8 cellular contexts compared by ENCODE assay signal in genomic region chr22:20115691-20116375, GRCh38. TPM values are rescaled to one million over a fixed set of nuclear protein-coding genes. Genes with fewer than 3 reads are reported as not detected.
DNase-seq lines count a peak whose midpoint lies in the region; ATAC-seq and TF ChIP-seq lines count a peak whose summit lies in the region.

RANBP1 (plus strand) TSS chr22:20116104; CDS start chr22:20116185, 81 bp downstream.

- peak within 1 kb of the TSS in 7 of 8 donors; percentile 86 to 98 (median 92) for H3K27ac Mint-ChIP-seq in CD8-positive, alpha-beta memory T cell
- H3K27ac Mint-ChIP-seq in neural crest cell (ENCODE audit: unreplicated experiment), result peak within 1 kb of the TSS; percentile 92

- POLR2A ChIA-PET in CD8-positive, alpha-beta memory T cell (lab: Charles Lee), result no interaction called here

- no peaks in the 10 kb centered on the region for H3K9me3 Mint-ChIP-seq in CD8-positive, alpha-beta memory T cell
- H3K9me3 Mint-ChIP-seq in neural crest cell, result no peaks in the 10 kb centered on the region

- H3K9me3 ChIP-seq in CD8-positive, alpha-beta memory T cell (ENCODE audit: low read length), result no peaks in the 10 kb centered on the region

- H3K27me3 Mint-ChIP-seq in CD8-positive, alpha-beta memory T cell, result no peaks in the 10 kb centered on the region
- H3K27me3 Mint-ChIP-seq in neural crest cell (ENCODE audit: low read depth), result peaks cover 12% of the 10 kb centered on the region

- peak in 1 of 5 donors; percentile 47 for DNase-seq in CD8-positive, alpha-beta memory T cell
- no peak for DNase-seq in RPMI7951 (ENCODE audit: low read depth)
- DNase-seq in neural crest cell (ENCODE audit: low read depth, low spot score), result no peak
- no peak for DNase-seq in foreskin melanocyte

- peaks cover 0 to 66% (median 2%) of the 10 kb centered on the region in 3 donors for H3K36me3 Mint-ChIP-seq in CD8-positive, alpha-beta memory T cell
- H3K36me3 Mint-ChIP-seq in neural crest cell (ENCODE audit: low read depth), result peaks cover 24% of the 10 kb centered on the region

- peak within 1 kb of the TSS; percentile 85 to 96 (median 89) for H3K4me3 Mint-ChIP-seq in CD8-positive, alpha-beta memory T cell
- peak within 1 kb of the TSS; percentile 95 for H3K4me3 Mint-ChIP-seq in neural crest cell

- H3K36me3 ChIP-seq in CD8-positive, alpha-beta memory T cell (ENCODE audit: insufficient read depth, low read length), result peaks cover 53% of the 10 kb centered on the region

- ATAC-seq in esophagus mucosa (no peak), GM19328 (IDR thresholded peaks at IDR 0.05; ENCODE audit: unreplicated experiment) (no peak), GM21723 (IDR thresholded peaks at IDR 0.05; ENCODE audit: unreplicated experiment) (no peak), GM18867 (IDR thresholded peaks at IDR 0.05; ENCODE audit: unreplicated experiment) (no peak)

- peak within 1 kb of the TSS; percentile 95 for H3K27ac ChIP-seq in CD8-positive, alpha-beta memory T cell (ENCODE audit: low read depth, low read length)

- H3K4me1 ChIP-seq in CD8-positive, alpha-beta memory T cell (ENCODE audit: insufficient read depth, low read length), result peaks cover 36% of the 10 kb centered on the region

- TF ChIP-seq CTCF in neural crest cell (conservative IDR thresholded peaks at IDR 0.05), result no peak

- CTCF ChIA-PET in CD8-positive, alpha-beta memory T cell (lab: Charles Lee), result interaction anchor here (1.1 to 1.3 kb wide), 2 partner anchors 14 to 37 kb away, joined by 3 read pairs; no protein-coding TSS in a partner anchor

- peaks cover 30 to 64% (median 36%) of the 10 kb centered on the region in 3 donors for H3K4me1 Mint-ChIP-seq in CD8-positive, alpha-beta memory T cell
- peaks cover 34% of the 10 kb centered on the region for H3K4me1 Mint-ChIP-seq in neural crest cell

- peak within 1 kb of the TSS; percentile 86 for H3K4me3 ChIP-seq in CD8-positive, alpha-beta memory T cell (ENCODE audit: low read length)

- H3K27me3 ChIP-seq in CD8-positive, alpha-beta memory T cell (ENCODE audit: insufficient read depth, low read length, poor library complexity, severe bottlenecking), result no peaks in the 10 kb centered on the region

RNA-seq across cellular contexts. Expression of gene RANBP1, which starts in this region (rescaled TPM):
- 100 to 1,000 TPM; 436 to 459 TPM for total RNA-seq in CD8-positive, alpha-beta memory T cell
- polyA plus RNA-seq in CD8-positive, alpha-beta memory T cell, result 102 TPM
- 528 and 684 TPM in 2 replicates for total RNA-seq in RPMI7951 (2014; rRNA removed; shearing (Covaris generic))
- 141 TPM for total RNA-seq in esophagus mucosa
- 469 and 489 TPM in 2 replicates for total RNA-seq in neural crest cell
